20 cellular contexts compared by ENCODE assay signal in the genomic region with DNA sequence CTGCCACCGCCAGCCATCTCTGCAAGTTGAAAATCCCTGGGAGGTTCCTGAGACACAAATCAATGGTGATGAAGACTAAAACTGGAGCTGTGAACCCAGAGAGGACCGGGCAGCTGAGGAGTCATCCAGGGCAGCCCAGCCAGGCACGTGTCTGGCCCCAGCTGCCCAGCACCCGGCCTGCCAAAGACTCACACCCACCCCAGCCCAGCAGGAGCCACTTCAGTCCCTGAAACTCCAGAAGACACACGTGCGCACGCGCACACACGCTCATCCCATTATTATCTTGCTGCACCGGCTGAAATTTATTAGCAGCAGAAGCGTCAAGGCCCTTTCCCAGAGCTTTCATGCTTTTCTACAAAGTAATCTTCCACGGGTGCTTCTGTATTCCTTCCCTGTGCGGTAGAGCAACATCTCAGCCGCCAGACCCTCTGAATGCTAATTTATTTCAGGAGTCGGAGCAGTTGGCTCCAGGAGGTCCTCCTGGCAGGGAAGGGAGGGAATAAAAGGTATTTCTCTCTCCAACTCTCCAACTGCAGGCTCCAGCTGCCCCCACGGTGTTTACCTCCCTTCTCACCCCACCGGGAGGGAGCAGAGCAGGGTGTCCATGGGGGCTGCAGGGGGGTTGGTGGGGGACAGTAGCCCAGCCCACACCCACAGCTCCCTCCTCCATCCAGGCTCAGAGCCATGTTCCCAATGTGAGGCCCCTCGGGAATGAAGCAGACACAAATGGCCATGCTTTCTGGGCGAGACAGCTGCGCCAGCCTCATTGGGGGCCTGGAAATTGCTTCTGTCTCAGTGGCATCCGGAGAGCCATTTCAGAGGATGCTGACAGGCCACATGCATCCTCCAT. TPM values are rescaled to one million over a fixed set of nuclear protein-coding genes. Genes with fewer than 3 reads are reported as not detected.
DNase-seq lines count a peak whose midpoint lies in the region; ATAC-seq and TF ChIP-seq lines count a peak whose summit lies in the region.
"Had no signal": no experiment of that assay in that cellular context is flagged by ENCODE, and none has a peak within 500 bp of the region (broad histone marks: within the 10 kb centered on the region; RNA-seq: fewer than 3 reads in every experiment).

No MANE protein-coding gene starts in this region.

- no peak overlapping the region for H3K4me3 Mint-ChIP-seq in nephron
- no peak overlapping the region for H3K4me3 Mint-ChIP-seq in naive thymus-derived CD4-positive, alpha-beta T cell
- no peak overlapping the region for H3K4me3 Mint-ChIP-seq in activated CD8-positive, alpha-beta memory T cell treated with anti-CD3 and anti-CD28 coated beads, Interleukin-2, amount 10 ng/mL, durations not matched to agents 7 days and 5 days
- H3K4me3 Mint-ChIP-seq: activated CD4-positive, alpha-beta T cell treated with anti-CD3 and anti-CD28 coated beads, Interleukin-2, amount 10 ng/mL, durations not matched to agents 24 days and 14 days had no signal

- H3K4me2 ChIP-seq in BLaER1 treated with 17β-estradiol and CSF1 and Interleukin-3, amounts not matched to agents 10 nM and 100 nM, result peak overlapping the region in 7 of 11 experiments; percentile 25 to 56 (median 44); a peak in 10 of 22 replicates

- no peaks in the 10 kb centered on the region for H3K27me3 ChIP-seq in BLaER1 treated with 17β-estradiol and CSF1 and Interleukin-3, amounts not matched to agents 10 nM and 100 nM
- peaks cover 0 to 3% of the 10 kb centered on the region in 2 donors for H3K27me3 ChIP-seq in naive thymus-derived CD4-positive, alpha-beta T cell (ENCODE audit: control insufficient read depth in 2 of 2, insufficient read depth in 2 of 2, low read length in 2 of 2)
- H3K27me3 ChIP-seq: right lobe of liver, vagina had no signal

- peak overlapping the region in 2 of 3 experiments; percentile 15 to 34 for H3K27ac Mint-ChIP-seq in nephron
- peak overlapping the region in 1 of 9 donors; percentile 32 for H3K27ac Mint-ChIP-seq in naive thymus-derived CD4-positive, alpha-beta T cell
- H3K27ac Mint-ChIP-seq in activated CD8-positive, alpha-beta memory T cell treated with anti-CD3 and anti-CD28 coated beads, Interleukin-2, amount 10 ng/mL, durations not matched to agents 7 days and 5 days, result no peak overlapping the region
- H3K27ac Mint-ChIP-seq: activated CD4-positive, alpha-beta T cell treated with anti-CD3 and anti-CD28 coated beads, Interleukin-2, amount 10 ng/mL, durations not matched to agents 24 days and 14 days had no signal

- peaks cover 0 to 13% (median 9%) of the 10 kb centered on the region in 10 experiments; a peak in 11 of 20 replicates for H3K4me1 ChIP-seq in BLaER1 treated with 17β-estradiol and CSF1 and Interleukin-3, amounts not matched to agents 10 nM and 100 nM
- H3K4me1 ChIP-seq in naive thymus-derived CD4-positive, alpha-beta T cell (ENCODE audit: control insufficient read depth in 2 of 2, insufficient read depth in 2 of 2, low read length in 2 of 2), result no peaks in the 10 kb centered on the region
- H3K4me1 ChIP-seq: right lobe of liver, vagina had no signal

- 0 out of 22 replicates have a peak, but pooled peaks cover 0 to 4% (median 0%) of the 10 kb centered on the region in 11 experiments for H4K20me1 ChIP-seq in BLaER1 treated with 17β-estradiol and CSF1 and Interleukin-3, amounts not matched to agents 10 nM and 100 nM

- H3K4me3 ChIP-seq in BLaER1 treated with 17β-estradiol and CSF1 and Interleukin-3, amounts not matched to agents 10 nM and 100 nM, result no peak overlapping the region
- no peak overlapping the region for H3K4me3 ChIP-seq in naive thymus-derived CD4-positive, alpha-beta T cell (ENCODE audit: low read length)
- H3K4me3 ChIP-seq: right lobe of liver, stomach, vagina had no signal

- peaks cover 65% of the 10 kb centered on the region for H3K27me3 Mint-ChIP-seq in nephron (ENCODE audit: low read depth)
- H3K27me3 Mint-ChIP-seq in naive thymus-derived CD4-positive, alpha-beta T cell, result peaks cover 6 to 50% (median 43%) of the 10 kb centered on the region in 5 donors
- H3K27me3 Mint-ChIP-seq in activated CD8-positive, alpha-beta memory T cell treated with anti-CD3 and anti-CD28 coated beads, Interleukin-2, amount 10 ng/mL, durations not matched to agents 7 days and 5 days, result peaks cover 9% of the 10 kb centered on the region

- no peak overlapping the region for H3K27ac ChIP-seq in BLaER1 treated with 17β-estradiol and CSF1 and Interleukin-3, amounts not matched to agents 10 nM and 100 nM
- H3K27ac ChIP-seq in naive thymus-derived CD4-positive, alpha-beta T cell (ENCODE audit: low read depth, low read length), result no peak overlapping the region
- H3K27ac ChIP-seq: right lobe of liver, stomach, vagina had no signal

- H3K9ac ChIP-seq in BLaER1 treated with 17β-estradiol and CSF1 and Interleukin-3, amounts not matched to agents 10 nM and 100 nM, result no peak overlapping the region

- POLR2A ChIA-PET in naive thymus-derived CD4-positive, alpha-beta T cell (lab: Charles Lee), result no interaction called here

- H3K36me3 Mint-ChIP-seq in nephron (ENCODE audit: low read depth), result peaks cover 3% of the 10 kb centered on the region
- H3K36me3 Mint-ChIP-seq in naive thymus-derived CD4-positive, alpha-beta T cell, result peaks cover 0 to 19% (median 3%) of the 10 kb centered on the region in 5 donors
- no peaks in the 10 kb centered on the region for H3K36me3 Mint-ChIP-seq in activated CD8-positive, alpha-beta memory T cell treated with anti-CD3 and anti-CD28 coated beads, Interleukin-2, amount 10 ng/mL, durations not matched to agents 7 days and 5 days

- peaks cover 23% of the 10 kb centered on the region for H3K9me3 Mint-ChIP-seq in nephron
- H3K9me3 Mint-ChIP-seq in naive thymus-derived CD4-positive, alpha-beta T cell, result peaks cover 11 to 24% (median 15%) of the 10 kb centered on the region in 11 donors
- H3K9me3 Mint-ChIP-seq in activated CD8-positive, alpha-beta memory T cell treated with anti-CD3 and anti-CD28 coated beads, Interleukin-2, amount 10 ng/mL, durations not matched to agents 7 days and 5 days (ENCODE audit: low read depth), result peaks cover 11% of the 10 kb centered on the region

- CTCF ChIA-PET in naive thymus-derived CD4-positive, alpha-beta T cell (lab: Charles Lee), result no interaction called here
- CTCF ChIA-PET in activated CD8-positive, alpha-beta memory T cell treated with anti-CD3 and anti-CD28 coated beads, Interleukin-2, amount 10 ng/mL, durations not matched to agents 7 days and 5 days (lab: Charles Lee), result no interaction called here

- H3K36me3 ChIP-seq in BLaER1 treated with 17β-estradiol and CSF1 and Interleukin-3, amounts not matched to agents 10 nM and 100 nM, result no peaks in the 10 kb centered on the region; a peak in 1 of 22 replicates
- no peaks in the 10 kb centered on the region for H3K36me3 ChIP-seq in naive thymus-derived CD4-positive, alpha-beta T cell (ENCODE audit: control insufficient read depth in 2 of 3, insufficient read depth in 3 of 3, low read length in 3 of 3)
- H3K36me3 ChIP-seq: right lobe of liver, stomach, vagina had no signal

- peaks cover 21 to 30% (median 25%) of the 10 kb centered on the region in 11 experiments for H3K9me3 ChIP-seq in BLaER1 treated with 17β-estradiol and CSF1 and Interleukin-3, amounts not matched to agents 10 nM and 100 nM (replicated peaks in 1 of 11)
- H3K9me3 ChIP-seq in naive thymus-derived CD4-positive, alpha-beta T cell (ENCODE audit: control insufficient read depth in 2 of 3, low read length in 3 of 3), result peaks cover 0 to 22% (median 0%) of the 10 kb centered on the region in 3 experiments
- H3K9me3 ChIP-seq: right lobe of liver, vagina had no signal

- no peak for ATAC-seq in naive thymus-derived CD4-positive, alpha-beta T cell
- ATAC-seq in activated CD8-positive, alpha-beta memory T cell treated with anti-CD3 and anti-CD28 coated beads, Interleukin-2, amount 10 ng/mL, durations not matched to agents 7 days and 5 days, result no peak
- ATAC-seq: right lobe of liver had no signal

- intact Hi-C loops in naive thymus-derived CD4-positive, alpha-beta T cell (cut with micrococcal nuclease), result no loop called here

- TF ChIP-seq CTCF in nephron (IDR thresholded peaks at IDR 0.05; ENCODE audit: unreplicated experiment in 3 of 3), result no peak

- peaks cover 32% of the 10 kb centered on the region for H3K4me1 Mint-ChIP-seq in nephron
- no peaks in the 10 kb centered on the region for H3K4me1 Mint-ChIP-seq in naive thymus-derived CD4-positive, alpha-beta T cell
- no peaks in the 10 kb centered on the region for H3K4me1 Mint-ChIP-seq in activated CD8-positive, alpha-beta memory T cell treated with anti-CD3 and anti-CD28 coated beads, Interleukin-2, amount 10 ng/mL, durations not matched to agents 7 days and 5 days
- H3K4me1 Mint-ChIP-seq: activated CD4-positive, alpha-beta T cell treated with anti-CD3 and anti-CD28 coated beads, Interleukin-2, amount 10 ng/mL, durations not matched to agents 24 days and 14 days had no signal

- peak; percentile 51 to 78 (median 76) for DNase-seq in NCI-H1417 (lab: John Stamatoyannopoulos, UW)
- peak; percentile 83 for DNase-seq in NCI-H446 treated with DMSO at 0.1 percent for 48 hours (lab: John Stamatoyannopoulos, UW)
- DNase-seq in naive thymus-derived CD4-positive, alpha-beta T cell, result no peak
- DNase-seq in GM19240 (ENCODE audit: insufficient read length, low spot score), result no peak
- DNase-seq in AML-193 (lab: John Stamatoyannopoulos, UW), result no peak
- DNase-seq in activated CD8-positive, alpha-beta memory T cell treated with anti-CD3 and anti-CD28 coated beads, Interleukin-2, amount 10 ng/mL, durations not matched to agents 7 days and 5 days, result no peak
- DNase-seq: activated CD4-positive, alpha-beta T cell treated with anti-CD3 and anti-CD28 coated beads, Interleukin-2, amount 10 ng/mL, durations not matched to agents 24 days and 14 days; activated CD8-positive, alpha-beta memory T cell treated with anti-CD3 and anti-CD28 coated beads, Interleukin-2, amount 50 U/mL, for 48 hours; activated naive CD4-positive, alpha-beta T cell treated with Interleukin-2 at 50 U/mL for 16 hours; GF-D8; KG1; NCI-H1105; right lobe of liver; stimulated activated CD4-positive, alpha-beta T cell treated with anti-CD3 and anti-CD28 coated beads, Interleukin-1b, Interleukin-23, amount 100 ng/mL, for 48 hours; stomach had no signal

RNA-seq across cellular contexts. Expression of gene RBFOX3, which starts 59.9 kb away (rescaled TPM):
- total RNA-seq in naive thymus-derived CD4-positive, alpha-beta T cell, result under 1 TPM in 2 of 5 experiments, not detected in 3; 0.19 to 0.86 TPM
- polyA plus RNA-seq in naive thymus-derived CD4-positive, alpha-beta T cell, result under 1 TPM in 1 of 2 donors, not detected in 1; 0.13 TPM
- not detected for total RNA-seq in activated CD8-positive, alpha-beta memory T cell treated with anti-CD3 and anti-CD28 coated beads, Interleukin-2, amount 10 ng/mL, durations not matched to agents 7 days and 5 days
- total RNA-seq: activated CD4-positive, alpha-beta T cell treated with anti-CD3 and anti-CD28 coated beads, Interleukin-2, amount 10 ng/mL, durations not matched to agents 24 days and 14 days; fibroblast of villous mesenchyme; right lobe of liver had no signal

RNA-seq across cellular contexts. Expression of gene ENPP7, which starts 60.0 kb away (rescaled TPM):
- not detected for total RNA-seq in naive thymus-derived CD4-positive, alpha-beta T cell
- polyA plus RNA-seq in naive thymus-derived CD4-positive, alpha-beta T cell, result under 1 TPM in 1 of 2 donors, not detected in 1; 0.12 TPM
- under 1 TPM; 0.23 TPM for total RNA-seq in activated CD8-positive, alpha-beta memory T cell treated with anti-CD3 and anti-CD28 coated beads, Interleukin-2, amount 10 ng/mL, durations not matched to agents 7 days and 5 days
- total RNA-seq: activated CD4-positive, alpha-beta T cell treated with anti-CD3 and anti-CD28 coated beads, Interleukin-2, amount 10 ng/mL, durations not matched to agents 24 days and 14 days; aorta; fibroblast of villous mesenchyme; vagina had no signal
- polyA plus RNA-seq: stomach had no signal

Comparison
In these comparisons a context has a peak if more than half of its experiments do, and no peak if none do; other contexts are left out.
1. DNase-seq: peak in NCI-H1417 (3 of 3) and NCI-H446 treated with DMSO at 0.1 percent for 48 hours (single experiment); none in naive thymus-derived CD4-positive, alpha-beta T cell (0 of 9), GM19240 (single experiment), AML-193 (0 of 2) and activated CD8-positive, alpha-beta memory T cell treated with anti-CD3 and anti-CD28 coated beads, Interleukin-2, amount 10 ng/mL, durations not matched to agents 7 days and 5 days (single experiment).